In genomic region chr5:161572914-161573313, GRCh38 we compare ENCODE assay signal across 34 cellular contexts. TPM values are rescaled to one million over a fixed set of nuclear protein-coding genes. Genes with fewer than 3 reads are reported as not detected.
"Had no signal": no experiment of that assay in that cellular context is flagged by ENCODE, and none has a peak within 500 bp of the region (broad histone marks: within the 10 kb centered on the region; RNA-seq: fewer than 3 reads in every experiment).

No MANE protein-coding gene starts in this region.

- H3K27me3 ChIP-seq: adrenal gland, body of pancreas, brain microvascular endothelial cell, breast epithelium had no signal

- H3K27ac ChIP-seq: adrenal gland, body of pancreas, brain microvascular endothelial cell, breast epithelium, VCaP had no signal

- ATAC-seq: activated CD8-positive, alpha-beta T cell treated with anti-CD3 and anti-CD28 coated beads for 36 hours; activated naive CD4-positive, alpha-beta T cell treated with anti-CD3 and anti-CD28 coated beads, Interleukin-2, amount 50 U/mL, for 72 hours; activated T-cell treated with anti-CD3 and anti-CD28 coated beads, Interleukin-2, amount 50 U/mL, for 4 hours; activated T-cell treated with anti-CD3 and anti-CD28 coated beads, Interleukin-2, amount 50 U/mL, for 72 hours; activated T-helper 17 cell treated with anti-CD3 and anti-CD28 coated beads, Interleukin-2, amount 50 U/mL, for 72 hours; body of pancreas had no signal

- H3K9me3 ChIP-seq: adrenal gland, body of pancreas, breast epithelium had no signal

- H3K4me3 ChIP-seq: adrenal gland, body of pancreas, breast epithelium had no signal

- H3K4me1 ChIP-seq: adrenal gland, body of pancreas, breast epithelium had no signal

- H3K36me3 ChIP-seq: adrenal gland, brain microvascular endothelial cell, breast epithelium had no signal

- DNase-seq: activated B cell treated with CpG ODN at 0.5 μM for 24 hours; activated CD4-positive, alpha-beta memory T cell treated with anti-CD3 and anti-CD28 coated beads for 36 hours; activated CD4-positive, alpha-beta T cell treated with anti-CD3 and anti-CD28 coated beads for 4 hours; activated CD4-positive, alpha-beta T cell treated with anti-CD3 and anti-CD28 coated beads, Interleukin-2, amount 10 ng/mL, durations not matched to agents 24 days and 14 days; activated CD4-positive, alpha-beta T cell treated with anti-CD3 and anti-CD28 coated beads, Interleukin-2, amount 50 U/mL, for 1 hour; activated CD4-positive, alpha-beta T cell treated with anti-CD3 and anti-CD28 coated beads, Interleukin-2, amount 50 U/mL, for 4 hours; activated CD4-positive, CD25-positive, alpha-beta regulatory T cell treated with anti-CD3 and anti-CD28 coated beads, Interleukin-2, amount 50 U/mL, for 72 hours; activated CD8-positive, alpha-beta memory T cell treated with anti-CD3 and anti-CD28 coated beads, Interleukin-2, amount 50 U/mL, for 4 hours; activated CD8-positive, alpha-beta T cell treated with anti-CD3 and anti-CD28 coated beads for 36 hours; activated effector memory CD4-positive, alpha-beta T cell treated with anti-CD3 and anti-CD28 coated beads, Interleukin-2, amount 50 U/mL, for 16 hours; activated gamma-delta T cell treated with Interleukin-2 at 50 U/mL for 16 hours; activated naive CD4-positive, alpha-beta T cell; activated naive CD4-positive, alpha-beta T cell treated with anti-CD3 and anti-CD28 coated beads for 36 hours; activated naive CD4-positive, alpha-beta T cell treated with anti-CD3 and anti-CD28 coated beads, Interleukin-2, amount 50 U/mL, for 16 hours; activated naive CD8-positive, alpha-beta T cell treated with anti-CD3 and anti-CD28 coated beads for 36 hours; activated T-cell treated with anti-CD3 and anti-CD28 coated beads for 4 hours; activated T-cell treated with anti-CD3 and anti-CD28 coated beads, Interleukin-2, amount 50 U/mL, for 1 hour; activated T-cell treated with anti-CD3 and anti-CD28 coated beads, Interleukin-2, amount 50 U/mL, for 4 hours; activated T-cell treated with anti-CD3 and anti-CD28 coated beads, Interleukin-2, amount 50 U/mL, for 72 hours; adrenal gland; amniotic stem cell; aorta; body of pancreas; brain microvascular endothelial cell; central memory CD4-positive, alpha-beta T cell; T-helper 1 cell; T-helper 2 cell; T-helper 9 cell had no signal

RNA-seq across cellular contexts. Expression of gene GABRB2, which starts 26.4 kb away (rescaled TPM):
- total RNA-seq: activated B cell treated with CpG ODN at 0.5 μM for 24 hours; activated CD4-positive, alpha-beta memory T cell treated with anti-CD3 and anti-CD28 coated beads for 36 hours; activated CD4-positive, alpha-beta T cell treated with anti-CD3 and anti-CD28 coated beads, Interleukin-2, amount 10 ng/mL, durations not matched to agents 24 days and 14 days; activated CD8-positive, alpha-beta memory T cell treated with anti-CD3 and anti-CD28 coated beads for 36 hours; activated CD8-positive, alpha-beta T cell treated with anti-CD3 and anti-CD28 coated beads for 36 hours; activated naive CD4-positive, alpha-beta T cell treated with anti-CD3 and anti-CD28 coated beads for 36 hours; activated naive CD4-positive, alpha-beta T cell treated with anti-CD3 and anti-CD28 coated beads, Interleukin-2, amount 50 U/mL, for 72 hours; activated naive CD8-positive, alpha-beta T cell treated with anti-CD3 and anti-CD28 coated beads for 36 hours; activated T-cell treated with anti-CD3 and anti-CD28 coated beads, Interleukin-2, amount 50 U/mL, for 4 hours; activated T-cell treated with anti-CD3 and anti-CD28 coated beads, Interleukin-2, amount 50 U/mL, for 72 hours; activated T-helper 1 cell treated with anti-CD3 and anti-CD28 coated beads, Interleukin-12 subunit alpha, Interleukin-12 subunit beta, Interleukin-2, Interleukin-4 antibody, amounts not matched to agents 30 ng/mL and 10 ng/mL and 1 ng/mL, durations not matched to agents 14 hours and 24 hours and 36 hours; activated T-helper 17 cell treated with anti-CD3 and anti-CD28 coated beads, Interleukin-2, amount 50 U/mL, for 72 hours had no signal
